ENCODE assay signal across 17 cellular contexts in genomic region chr7:6071406-6071805, GRCh38. TPM values are rescaled to one million over a fixed set of nuclear protein-coding genes. Genes with fewer than 3 reads are reported as not detected.
DNase-seq lines count a peak whose midpoint lies in the region; ATAC-seq and TF ChIP-seq lines count a peak whose summit lies in the region.
"Had no signal": no experiment of that assay in that cellular context is flagged by ENCODE, and none has a peak within 500 bp of the region (broad histone marks: within the 10 kb centered on the region; RNA-seq: fewer than 3 reads in every experiment).

No MANE protein-coding gene starts in this region.

- H3K4me1 Mint-ChIP-seq in memory B cell: peaks cover 7% of the 10 kb centered on the region
- H3K4me1 Mint-ChIP-seq in natural killer cell treated with Interleukin-12 subunit alpha and Interleukin-12 subunit beta and Interleukin-15 and Interleukin-18, amount 100 ng/mL, for 72 hours (ENCODE audit: low read depth in 2 of 2): no peaks in the 10 kb centered on the region

- peak; percentile 83 for ATAC-seq in GM19025 (IDR thresholded peaks at IDR 0.05; ENCODE audit: low read depth, unreplicated experiment)
- ATAC-seq in GM21825 (IDR thresholded peaks at IDR 0.05; ENCODE audit: unreplicated experiment): peak; percentile 76
- ATAC-seq in HG03521 (IDR thresholded peaks at IDR 0.05; ENCODE audit: unreplicated experiment): peak; percentile 45
- ATAC-seq in memory B cell (ENCODE audit: low read depth): peak; percentile 99
- no peak for ATAC-seq in natural killer cell treated with Interleukin-12 subunit alpha and Interleukin-12 subunit beta and Interleukin-15 and Interleukin-18, amount 100 ng/mL, for 72 hours

- no peaks in the 10 kb centered on the region for H3K9me3 Mint-ChIP-seq in memory B cell
- no peaks in the 10 kb centered on the region for H3K9me3 Mint-ChIP-seq in natural killer cell treated with Interleukin-12 subunit alpha and Interleukin-12 subunit beta and Interleukin-15 and Interleukin-18, amount 100 ng/mL, for 72 hours

- no peak overlapping the region for H3K4me3 ChIP-seq in foreskin fibroblast (ENCODE audit: low read depth in 1 of 2, low read length in 2 of 2)
- H3K4me3 ChIP-seq: SK-N-MC had no signal

- peak overlapping the region; percentile 69 for H3K27ac Mint-ChIP-seq in memory B cell
- H3K27ac Mint-ChIP-seq in natural killer cell treated with Interleukin-12 subunit alpha and Interleukin-12 subunit beta and Interleukin-15 and Interleukin-18, amount 100 ng/mL, for 72 hours: no peak overlapping the region
- H3K27ac Mint-ChIP-seq: CD14-positive monocyte had no signal

- TF ChIP-seq CTCF in foreskin fibroblast (IDR thresholded peaks at IDR 0.05; ENCODE audit: low read depth, low read length): no peak

- DNase-seq in memory B cell (ENCODE audit: low spot score in 2 of 2) (peak in 1 of 2 donors; percentile 43), foreskin fibroblast (no peak), AG08395 (ENCODE audit: low spot score) (no peak), ureter (ENCODE audit: low spot score) (no peak)
- no peak for DNase-seq in natural killer cell treated with Interleukin-12 subunit alpha and Interleukin-12 subunit beta and Interleukin-15 and Interleukin-18, amount 100 ng/mL, for 72 hours (ENCODE audit: low spot score)
- DNase-seq: activated T-cell treated with anti-CD3 and anti-CD28 coated beads, Interleukin-2, amount 50 U/mL, for 48 hours; GF-D8; IMR-90; mesendoderm; NCI-H187 treated with DMSO at 0.1 percent for 48 hours; occipital lobe had no signal

- H3K27me3 Mint-ChIP-seq in memory B cell: no peaks in the 10 kb centered on the region
- H3K27me3 Mint-ChIP-seq in natural killer cell treated with Interleukin-12 subunit alpha and Interleukin-12 subunit beta and Interleukin-15 and Interleukin-18, amount 100 ng/mL, for 72 hours: no peaks in the 10 kb centered on the region

- H3K4me3 Mint-ChIP-seq in memory B cell: no peak overlapping the region
- no peak overlapping the region for H3K4me3 Mint-ChIP-seq in natural killer cell treated with Interleukin-12 subunit alpha and Interleukin-12 subunit beta and Interleukin-15 and Interleukin-18, amount 100 ng/mL, for 72 hours
- H3K4me3 Mint-ChIP-seq: CD14-positive monocyte had no signal

- no peaks in the 10 kb centered on the region for H3K36me3 Mint-ChIP-seq in memory B cell
- H3K36me3 Mint-ChIP-seq in natural killer cell treated with Interleukin-12 subunit alpha and Interleukin-12 subunit beta and Interleukin-15 and Interleukin-18, amount 100 ng/mL, for 72 hours: no peaks in the 10 kb centered on the region
- H3K36me3 Mint-ChIP-seq: CD14-positive monocyte had no signal

RNA-seq across cellular contexts. Expression of gene EIF2AK1, which starts 12.4 kb away (rescaled TPM):
- total RNA-seq in natural killer cell treated with Interleukin-12 subunit alpha and Interleukin-12 subunit beta and Interleukin-15 and Interleukin-18, amount 100 ng/mL, for 72 hours: 100 to 1,000 TPM in 1 of 2 donors, 10 to 100 TPM in 1; 81.9 to 103 TPM
- 68.0 TPM for total RNA-seq in ureter

RNA-seq across cellular contexts. Expression of gene USP42, which starts 33.3 kb away (rescaled TPM):
- total RNA-seq in natural killer cell treated with Interleukin-12 subunit alpha and Interleukin-12 subunit beta and Interleukin-15 and Interleukin-18, amount 100 ng/mL, for 72 hours: 10 to 100 TPM; 14.9 to 18.9 TPM
- total RNA-seq in ureter: 14.4 TPM

RNA-seq across cellular contexts. Expression of gene ANKRD61, which starts 40.2 kb away (rescaled TPM):
- total RNA-seq in natural killer cell treated with Interleukin-12 subunit alpha and Interleukin-12 subunit beta and Interleukin-15 and Interleukin-18, amount 100 ng/mL, for 72 hours: not detected
- total RNA-seq in ureter: not detected
- total RNA-seq: aorta had no signal

Comparison
In these comparisons a context has a peak if more than half of its experiments do, and no peak if none do; other contexts are left out.
1. ATAC-seq: peak in GM19025 (single experiment), GM21825 (single experiment), HG03521 (single experiment) and memory B cell (single experiment); none in natural killer cell treated with Interleukin-12 subunit alpha and Interleukin-12 subunit beta and Interleukin-15 and Interleukin-18, amount 100 ng/mL, for 72 hours (0 of 2).